14 cellular contexts compared by ENCODE assay signal in genomic region chr15:98000249-98001203, GRCh38. TPM values are rescaled to one million over a fixed set of nuclear protein-coding genes. Genes with fewer than 3 reads are reported as not detected.
DNase-seq lines count a peak whose midpoint lies in the region; ATAC-seq, FAIRE-seq and TF ChIP-seq lines count a peak whose summit lies in the region.
"Had no signal": no experiment of that assay in that cellular context is flagged by ENCODE, and none has a peak within 500 bp of the region (broad histone marks: within the 10 kb centered on the region; RNA-seq: fewer than 3 reads in every experiment).

No MANE protein-coding gene starts in this region.

- no peaks in the 10 kb centered on the region for H3K4me1 ChIP-seq in right cardiac atrium (ENCODE audit: control insufficient read depth, insufficient read depth, low read length)
- H3K4me1 ChIP-seq in lower lobe of right lung = no peaks in the 10 kb centered on the region

- ATAC-seq in right cardiac atrium (peak; percentile 29 to 30), left ventricle myocardium superior (no peak), lower lobe of right lung (peak; percentile 7 to 44), GM21825 (IDR thresholded peaks at IDR 0.05; ENCODE audit: unreplicated experiment) (no peak)
- ATAC-seq: left lobe of liver had no signal

- H3K36me3 Mint-ChIP-seq in immature natural killer cell = no peaks in the 10 kb centered on the region

- DNase-seq in right cardiac atrium = no peak
- no peak for DNase-seq in left ventricle myocardium superior
- DNase-seq in choroid plexus epithelial cell (ENCODE audit: low read depth) = peak; percentile 5
- no peak for DNase-seq in lower lobe of right lung
- DNase-seq in urothelium cell line (ENCODE audit: low spot score) = peak; percentile 66
- no peak for DNase-seq in G401 (ENCODE audit: low spot score)
- DNase-seq in immature natural killer cell = no peak
- DNase-seq: activated gamma-delta T cell treated with Interleukin-2 at 50 U/mL for 16 hours, MV-4-11 had no signal

- H3K9me3 Mint-ChIP-seq in immature natural killer cell = no peaks in the 10 kb centered on the region

- H3K27ac ChIP-seq in right cardiac atrium (ENCODE audit: low read length) (no peak overlapping the region), lower lobe of right lung (no peak overlapping the region)
- H3K27ac ChIP-seq: neutrophil, skin epidermis had no signal

- no peaks in the 10 kb centered on the region for H3K36me3 ChIP-seq in lower lobe of right lung
- H3K36me3 ChIP-seq: neutrophil had no signal

- H3K27ac Mint-ChIP-seq in immature natural killer cell = no peak overlapping the region

- TF ChIP-seq CTCF in choroid plexus epithelial cell (conservative IDR thresholded peaks at IDR 0.05; ENCODE audit: low read depth, low read length) = no peak
- no peak for TF ChIP-seq CTCF in lower lobe of right lung (IDR thresholded peaks at IDR 0.05)

- H3K4me3 ChIP-seq in right cardiac atrium (ENCODE audit: low read length) (no peak overlapping the region), choroid plexus epithelial cell (ENCODE audit: low read depth, low read length) (no peak overlapping the region), lower lobe of right lung (no peak overlapping the region)
- H3K4me3 ChIP-seq: skin epidermis had no signal

- H3K27me3 Mint-ChIP-seq in immature natural killer cell (ENCODE audit: low read depth in 3 of 3) = no peaks in the 10 kb centered on the region

- WGBS in right cardiac atrium = 84% methylated on average over 11 of the region's 11 CpGs

- H3K4me1 Mint-ChIP-seq in immature natural killer cell = peaks cover 6 to 9% of the 10 kb centered on the region in 2 donors

- intact Hi-C loops in right cardiac atrium (cut with DNase I) = loop anchor here in 1 of 4 donors (10.0 kb wide), 1 partner anchor 86 kb away; no protein-coding TSS in a partner anchor
- intact Hi-C loops in left ventricle myocardium superior (cut with micrococcal nuclease) = no loop called here
- intact Hi-C loops in lower lobe of right lung (cut with DNase I) = no loop called here

- H3K9me3 ChIP-seq in right cardiac atrium (ENCODE audit: control insufficient read depth, low read length) (no peaks in the 10 kb centered on the region), lower lobe of right lung (no peaks in the 10 kb centered on the region)
- H3K9me3 ChIP-seq: neutrophil had no signal

- H3K27me3 ChIP-seq in right cardiac atrium (ENCODE audit: control insufficient read depth, insufficient read depth) (no peaks in the 10 kb centered on the region), lower lobe of right lung (ENCODE audit: low read depth) (no peaks in the 10 kb centered on the region)
- H3K27me3 ChIP-seq: neutrophil had no signal

- no peak overlapping the region for H3K4me3 Mint-ChIP-seq in immature natural killer cell

- no peak for FAIRE-seq in urothelium cell line (lab: Jason Lieb, UNC)
- FAIRE-seq: A204.1 had no signal

- in situ Hi-C loops in G401 (cut with HindIII; ENCODE audit: low sequenced_read_pairs) = no loop called here

RNA-seq across cellular contexts. Expression of gene ARRDC4, which starts 40.0 kb away (rescaled TPM):
- total RNA-seq in right cardiac atrium (10 to 100 TPM; 21.8 to 26.6 (median 22.1) TPM), left ventricle myocardium superior (15.8 TPM), lower lobe of right lung (52.8 TPM)
- polyA plus RNA-seq in right cardiac atrium (22.5 TPM), immature natural killer cell (1 to 10 TPM in 2 of 3 donors, not detected in 1; 1.9 to 3.2 TPM)
- total RNA-seq in G401 (2014; rRNA removed; shearing (Covaris generic)) = 3.7 and 5.0 TPM in 2 replicates

Comparison
In these comparisons a context has a peak if more than half of its experiments do, and no peak if none do; other contexts are left out.
1. ATAC-seq: peak in right cardiac atrium (2 of 2) and lower lobe of right lung (2 of 2); none in left ventricle myocardium superior (single experiment) and GM21825 (single experiment).
2. DNase-seq: peak in choroid plexus epithelial cell (single experiment) and urothelium cell line (single experiment); none in right cardiac atrium (0 of 3), left ventricle myocardium superior (single experiment), lower lobe of right lung (single experiment), G401 (single experiment) and immature natural killer cell (0 of 3).